8 cellular contexts compared by ENCODE assay signal in genomic region chr11:61429346-61429690, GRCh38. TPM values are rescaled to one million over a fixed set of nuclear protein-coding genes. Genes with fewer than 3 reads are reported as not detected.
A peak's percentile ranks its signal among the peaks of the same experiment; 100 is the strongest.
DNase-seq lines count a peak whose midpoint lies in the region; ATAC-seq and TF ChIP-seq lines count a peak whose summit lies in the region.

No MANE protein-coding gene starts in this region.

- H3K4me3 ChIP-seq in fibroblast of villous mesenchyme (ENCODE audit: low read depth, low read length) (peak overlapping the region; percentile 96), tibial artery (peak overlapping the region; percentile 92 to 93)

- peak overlapping the region; percentile 97 for H3K27ac Mint-ChIP-seq in activated T-helper 2 cell treated with anti-CD3 and anti-CD28 coated beads, Interferon-gamma antibody, Interleukin-2, Interleukin-4, amounts not matched to agents 10 μg/mL and 5 μg/mL and 100 μg/mL, durations not matched to agents 14 hours and 24 hours and 36 hours

- H3K9me3 ChIP-seq in tibial artery, result no peaks in the 10 kb centered on the region

- DNase-seq in COR-L47 (lab: John Stamatoyannopoulos, UW) (peak; percentile 61), OCI-M1 (lab: John Stamatoyannopoulos, UW) (peak; percentile 79), fibroblast of villous mesenchyme (ENCODE audit: low read depth) (peak; percentile 80), occipital lobe (lab: John Stamatoyannopoulos, UW) (peak; percentile 50), tibial artery (peak in 1 of 2 donors; percentile 55)
- peak; percentile 68 for DNase-seq in activated T-helper 2 cell treated with anti-CD3 and anti-CD28 coated beads, Interferon-gamma antibody, Interleukin-2, Interleukin-4, amounts not matched to agents 10 μg/mL and 5 μg/mL and 100 μg/mL, durations not matched to agents 14 hours and 24 hours and 36 hours (ENCODE audit: low spot score)

- no peaks in the 10 kb centered on the region for H3K27me3 Mint-ChIP-seq in activated T-helper 2 cell treated with anti-CD3 and anti-CD28 coated beads, Interferon-gamma antibody, Interleukin-2, Interleukin-4, amounts not matched to agents 10 μg/mL and 5 μg/mL and 100 μg/mL, durations not matched to agents 14 hours and 24 hours and 36 hours (ENCODE audit: low read depth)

- no peaks in the 10 kb centered on the region for H3K9me3 Mint-ChIP-seq in activated T-helper 2 cell treated with anti-CD3 and anti-CD28 coated beads, Interferon-gamma antibody, Interleukin-2, Interleukin-4, amounts not matched to agents 10 μg/mL and 5 μg/mL and 100 μg/mL, durations not matched to agents 14 hours and 24 hours and 36 hours

- H3K36me3 ChIP-seq in tibial artery, result peaks cover 38 to 45% (median 44%) of the 10 kb centered on the region in 3 donors

- H3K4me1 ChIP-seq in tibial artery, result peaks cover 0 to 49% (median 27%) of the 10 kb centered on the region in 4 donors

- peaks cover 46% of the 10 kb centered on the region for H3K4me1 Mint-ChIP-seq in activated T-helper 2 cell treated with anti-CD3 and anti-CD28 coated beads, Interferon-gamma antibody, Interleukin-2, Interleukin-4, amounts not matched to agents 10 μg/mL and 5 μg/mL and 100 μg/mL, durations not matched to agents 14 hours and 24 hours and 36 hours (ENCODE audit: low read depth)

- no peak for TF ChIP-seq CTCF in fibroblast of villous mesenchyme (IDR thresholded peaks at IDR 0.05; ENCODE audit: insufficient read depth, low read depth, low read length)
- peak in 1 of 2 experiments; percentile 11 for TF ChIP-seq CTCF in tibial artery (IDR thresholded peaks at IDR 0.05)

- H3K4me3 Mint-ChIP-seq in activated T-helper 2 cell treated with anti-CD3 and anti-CD28 coated beads, Interferon-gamma antibody, Interleukin-2, Interleukin-4, amounts not matched to agents 10 μg/mL and 5 μg/mL and 100 μg/mL, durations not matched to agents 14 hours and 24 hours and 36 hours (ENCODE audit: low read depth), result peak overlapping the region; percentile 95

- peak; percentile 47 for ATAC-seq in GM19372 (IDR thresholded peaks at IDR 0.05; ENCODE audit: low read depth, unreplicated experiment)
- ATAC-seq in HG03460 (IDR thresholded peaks at IDR 0.05; ENCODE audit: unreplicated experiment), result peak; percentile 59

- no peaks in the 10 kb centered on the region for H3K27me3 ChIP-seq in tibial artery

- H3K36me3 Mint-ChIP-seq in activated T-helper 2 cell treated with anti-CD3 and anti-CD28 coated beads, Interferon-gamma antibody, Interleukin-2, Interleukin-4, amounts not matched to agents 10 μg/mL and 5 μg/mL and 100 μg/mL, durations not matched to agents 14 hours and 24 hours and 36 hours (ENCODE audit: low read depth), result peaks cover 64% of the 10 kb centered on the region

- intact Hi-C loops in activated T-helper 2 cell treated with anti-CD3 and anti-CD28 coated beads, Interferon-gamma antibody, Interleukin-2, Interleukin-4, amounts not matched to agents 10 μg/mL and 5 μg/mL and 100 μg/mL, durations not matched to agents 14 hours and 24 hours and 36 hours (cut with micrococcal nuclease), result loop anchor here (2.0 kb wide), 1 partner anchor 37 kb away; the partner anchor contains the start of gene TMEM216
- intact Hi-C loops in tibial artery (cut with DNase I; ENCODE audit: low total_unique reads), result no loop called here

- H3K27ac ChIP-seq in tibial artery, result peak overlapping the region; percentile 99

RNA-seq across cellular contexts. Expression of gene CPSF7, which starts 0.5 kb away (rescaled TPM):
- 123 and 135 TPM in 2 replicates for total RNA-seq in activated T-helper 2 cell treated with anti-CD3 and anti-CD28 coated beads, Interferon-gamma antibody, Interleukin-2, Interleukin-4, amounts not matched to agents 10 μg/mL and 5 μg/mL and 100 μg/mL, durations not matched to agents 14 hours and 24 hours and 36 hours
- total RNA-seq in fibroblast of villous mesenchyme, result 28.3 and 33.2 TPM in 2 replicates
- total RNA-seq in occipital lobe, result 25.1 TPM

RNA-seq across cellular contexts. Expression of gene SDHAF2, which starts 0.6 kb away (rescaled TPM):
- total RNA-seq in activated T-helper 2 cell treated with anti-CD3 and anti-CD28 coated beads, Interferon-gamma antibody, Interleukin-2, Interleukin-4, amounts not matched to agents 10 μg/mL and 5 μg/mL and 100 μg/mL, durations not matched to agents 14 hours and 24 hours and 36 hours, result 41.6 and 46.4 TPM in 2 replicates
- 36.4 and 37.6 TPM in 2 replicates for total RNA-seq in fibroblast of villous mesenchyme
- 27.6 TPM for total RNA-seq in occipital lobe

RNA-seq across cellular contexts. Expression of gene TMEM216, which starts 36.9 kb away (rescaled TPM):
- 18.5 and 20.5 TPM in 2 replicates for total RNA-seq in activated T-helper 2 cell treated with anti-CD3 and anti-CD28 coated beads, Interferon-gamma antibody, Interleukin-2, Interleukin-4, amounts not matched to agents 10 μg/mL and 5 μg/mL and 100 μg/mL, durations not matched to agents 14 hours and 24 hours and 36 hours
- total RNA-seq in fibroblast of villous mesenchyme (10.6 and 14.2 TPM in 2 replicates), occipital lobe (10.1 TPM)
